ENCODE assay signal across 25 cellular contexts in the genomic region with DNA sequence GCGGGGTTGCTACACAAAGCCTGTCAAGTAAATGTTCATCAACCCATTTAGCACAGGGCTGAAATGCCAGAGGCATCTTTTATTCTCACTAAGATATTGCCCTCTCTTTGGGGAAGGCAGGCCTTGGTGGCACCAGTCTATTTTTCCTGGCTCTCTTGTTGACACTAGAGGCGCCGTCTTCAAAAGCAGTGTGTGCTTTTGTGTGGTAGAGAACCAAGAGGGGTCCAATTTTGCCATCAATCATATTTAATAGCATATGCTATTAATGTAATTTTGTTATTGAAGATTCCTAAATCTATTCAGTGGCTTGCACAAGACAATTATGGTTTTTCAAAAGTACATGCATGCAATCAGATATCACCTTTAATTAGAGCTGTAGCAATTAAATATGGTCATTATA.
"Had no signal": no experiment of that assay in that cellular context is flagged by ENCODE, and none has a peak within 500 bp of the region (broad histone marks: within the 10 kb centered on the region; RNA-seq: fewer than 3 reads in every experiment).

No MANE protein-coding gene starts in this region.

- H3K4me1 ChIP-seq: esophagus squamous epithelium, pancreas, right lobe of liver, testis, tibial artery, upper lobe of left lung had no signal

- H3K27ac ChIP-seq: coronary artery, esophagus squamous epithelium, neutrophil, pancreas, right lobe of liver, testis, tibial artery, upper lobe of left lung had no signal

- H3K27me3 ChIP-seq: neutrophil, pancreas, right lobe of liver, testis, tibial artery, upper lobe of left lung had no signal

- H3K36me3 ChIP-seq: esophagus squamous epithelium, neutrophil, pancreas, right lobe of liver, tibial artery, upper lobe of left lung had no signal

- H3K4me3 ChIP-seq: coronary artery, esophagus squamous epithelium, lung, pancreas, right lobe of liver, testis, tibial artery, upper lobe of left lung had no signal

- DNase-seq: dermis blood vessel endothelial cell; effector memory CD4-positive, alpha-beta T cell; erythroblast; esophagus squamous epithelium; foreskin melanocyte; glutamatergic neuron; hypothalamus; kidney; natural killer cell; pancreas; right lobe of liver; small intestine; stimulated activated CD4-positive, alpha-beta T cell treated with anti-CD3 and anti-CD28 coated beads, Interleukin-12 subunit alpha, Interleukin-12 subunit beta, amount 100 ng/mL, for 4 hours; stimulated activated CD4-positive, alpha-beta T cell treated with anti-CD3 and anti-CD28 coated beads, Interleukin-2, amount 100 ng/mL, for 24 hours; stimulated activated CD4-positive, alpha-beta T cell treated with anti-CD3 and anti-CD28 coated beads, Interleukin-4, amount 100 ng/mL, for 4 hours; stimulated activated naive CD8-positive, alpha-beta T cell treated with anti-CD3 and anti-CD28 coated beads, Interleukin-15, Interleukin-2, amounts not matched to agents 100 U/mL and 50 U/mL, for 24 hours; substantia nigra; testis; tibial artery; upper lobe of left lung had no signal

- ATAC-seq: left lobe of liver; natural killer cell; pancreas; right lobe of liver; stimulated activated memory B cell treated with anti-CD40 and anti-IgM and Interleukin-4, amounts not matched to agents 10 μg/mL and 1 μg/mL and 100 μg/mL, for 72 hours; stimulated activated naive CD8-positive, alpha-beta T cell treated with anti-CD3 and anti-CD28 coated beads, Interleukin-15, Interleukin-2, amounts not matched to agents 100 U/mL and 50 U/mL, for 24 hours had no signal

- H3K9me3 ChIP-seq: esophagus squamous epithelium, neutrophil, pancreas, right lobe of liver, testis, tibial artery, upper lobe of left lung had no signal
